Comparison of ENCODE assay signal across 17 cellular contexts in genomic region chr9:27210588-27210987, GRCh38.
"Had no signal": no experiment of that assay in that cellular context is flagged by ENCODE, and none has a peak within 500 bp of the region (broad histone marks: within the 10 kb centered on the region; RNA-seq: fewer than 3 reads in every experiment).

No MANE protein-coding gene starts in this region.

- H3K4me3 ChIP-seq: gastrocnemius medialis, heart right ventricle, mucosa of descending colon, sigmoid colon, skin epidermis, suprapubic skin, thyroid gland had no signal

- H3K27ac Mint-ChIP-seq: naive thymus-derived CD8-positive, alpha-beta T cell; type B pancreatic cell had no signal

- H3K36me3 ChIP-seq: gastrocnemius medialis, neutrophil, sigmoid colon, suprapubic skin, thyroid gland had no signal

- H3K27ac ChIP-seq: gastrocnemius medialis, heart right ventricle, neutrophil, sigmoid colon, skin epidermis, suprapubic skin, thyroid gland had no signal

- H3K9me3 ChIP-seq: gastrocnemius medialis, heart right ventricle, mucosa of descending colon, neutrophil, sigmoid colon, suprapubic skin, thyroid gland had no signal

- H3K27me3 ChIP-seq: gastrocnemius medialis, heart right ventricle, neutrophil, sigmoid colon, thyroid gland had no signal

- DNase-seq: dermis blood vessel endothelial cell; gastrocnemius medialis; heart right ventricle; islet precursor cell; mammary epithelial cell; mucosa of descending colon; naive thymus-derived CD8-positive, alpha-beta T cell; sigmoid colon; stimulated activated CD4-positive, alpha-beta T cell treated with anti-CD3 and anti-CD28 coated beads, Interleukin-12 subunit alpha, Interleukin-12 subunit beta, amount 100 ng/mL, for 4 hours; stimulated activated naive CD4-positive, alpha-beta T cell treated with Interleukin-2 at 50 U/mL for 16 hours; thyroid gland had no signal

- H3K36me3 Mint-ChIP-seq: naive thymus-derived CD8-positive, alpha-beta T cell; type B pancreatic cell had no signal

- H3K4me1 ChIP-seq: gastrocnemius medialis, suprapubic skin, thyroid gland had no signal

- H3K9me3 Mint-ChIP-seq: naive thymus-derived CD8-positive, alpha-beta T cell; type B pancreatic cell had no signal

- ATAC-seq: esophagus mucosa; gastrocnemius medialis; heart right ventricle; left lobe of liver; naive thymus-derived CD8-positive, alpha-beta T cell had no signal

- H3K4me1 Mint-ChIP-seq: naive thymus-derived CD8-positive, alpha-beta T cell had no signal

- H3K4me3 Mint-ChIP-seq: naive thymus-derived CD8-positive, alpha-beta T cell; type B pancreatic cell had no signal
